Comparison of ENCODE assay signal across 8 cellular contexts in the genomic region with DNA sequence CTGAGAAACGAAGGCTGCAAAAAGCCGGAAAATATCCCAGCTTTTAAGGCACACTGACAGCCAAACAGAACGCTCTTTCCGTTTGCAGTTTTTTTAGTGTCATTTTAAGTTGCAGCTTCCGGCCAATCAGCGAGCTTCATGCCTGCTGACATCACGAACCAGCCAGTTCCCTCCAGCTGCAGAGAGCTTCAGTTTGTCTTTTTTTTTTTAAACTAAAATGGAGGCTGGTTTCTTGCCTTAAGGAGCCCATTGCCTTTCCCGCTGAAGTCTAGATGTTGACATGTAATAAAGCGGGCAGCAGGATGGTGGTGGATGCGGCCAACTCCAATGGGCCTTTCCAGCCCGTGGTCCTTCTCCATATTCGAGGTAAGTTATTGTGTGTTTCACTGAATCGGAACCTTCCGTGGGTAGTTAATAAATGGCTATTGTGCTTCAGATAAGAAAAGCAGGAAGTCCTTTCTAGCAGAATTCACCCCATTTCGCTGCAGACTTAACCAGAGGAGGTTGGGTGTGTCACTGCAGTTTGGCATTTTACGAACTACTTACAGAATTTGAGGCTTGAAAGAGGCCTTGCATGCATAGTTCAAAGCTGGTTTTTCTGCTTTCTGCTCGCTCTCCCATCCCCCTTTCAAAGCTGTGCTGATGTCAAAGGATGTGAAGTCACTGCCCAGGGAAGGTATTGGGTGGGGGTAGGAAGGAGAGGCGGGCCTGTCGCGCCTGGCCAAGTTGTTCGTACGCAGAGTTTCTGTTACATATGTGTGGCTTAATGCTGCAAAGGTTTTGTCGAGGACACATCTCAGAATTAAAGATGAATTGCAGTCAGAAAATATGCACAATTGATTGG. TPM values are rescaled to one million over a fixed set of nuclear protein-coding genes. Genes with fewer than 3 reads are reported as not detected.
DNase-seq lines count a peak whose midpoint lies in the region; ATAC-seq, FAIRE-seq and TF ChIP-seq lines count a peak whose summit lies in the region.

No MANE protein-coding gene starts in this region.

- peaks cover 4 to 9% of the 10 kb centered on the region in 2 donors for H3K4me1 ChIP-seq in small intestine (ENCODE audit: control insufficient read depth in 2 of 2, insufficient read depth in 1 of 2, low read depth in 1 of 2, low read length in 1 of 2)

- no peaks in the 10 kb centered on the region for H3K9me3 ChIP-seq in small intestine (ENCODE audit: control insufficient read depth, low read depth)

- TF ChIP-seq CTCF in AG09319 (IDR thresholded peaks at IDR 0.05; ENCODE audit: low read depth, low read length), result no peak
- TF ChIP-seq CTCF in WI38 (IDR thresholded peaks at IDR 0.05; ENCODE audit: low read depth, low read length), result no peak
- TF ChIP-seq CTCF in cardiac fibroblast (IDR thresholded peaks at IDR 0.05; ENCODE audit: low read depth, low read length), result no peak

- H3K27ac ChIP-seq in small intestine (ENCODE audit: low read depth in 1 of 2, low read length in 1 of 2), result peak overlapping the region; percentile 94 to 99

- no peak for FAIRE-seq in small intestine (lab: Jason Lieb, UNC)

- H3K36me3 ChIP-seq in small intestine (ENCODE audit: control insufficient read depth in 2 of 2, insufficient read depth in 2 of 2, low read length in 2 of 2), result no peaks in the 10 kb centered on the region

- DNase-seq in AG09319 (ENCODE audit: extremely low read depth, low read depth) (peak; percentile 86), NCI-H2227 (lab: John Stamatoyannopoulos, UW; ENCODE audit: unreplicated experiment) (peak; percentile 91), cardiac fibroblast (ENCODE audit: low read depth in 2 of 2) (peak; percentile 97), iPS-NIHi7 (ENCODE audit: extremely low spot score) (peak; percentile 87), small intestine (peak; percentile 96)

- ATAC-seq in GM19023 (IDR thresholded peaks at IDR 0.05; ENCODE audit: unreplicated experiment) (peak; percentile 90), HG03175 (IDR thresholded peaks at IDR 0.05; ENCODE audit: unreplicated experiment) (peak; percentile 90)

- H3K27me3 ChIP-seq in small intestine (ENCODE audit: control insufficient read depth in 2 of 2, insufficient read depth in 2 of 2, low read length in 2 of 2), result no peaks in the 10 kb centered on the region

- peak overlapping the region; percentile 74 for H3K4me3 ChIP-seq in WI38 (ENCODE audit: low read depth, low read length)
- peak overlapping the region; percentile 64 to 67 for H3K4me3 ChIP-seq in cardiac fibroblast (replicated peaks in 1 of 2; ENCODE audit: low read depth in 2 of 2, low read length in 2 of 2)
- H3K4me3 ChIP-seq in small intestine (ENCODE audit: low read depth in 1 of 2, low read length in 2 of 2), result peak overlapping the region; percentile 67 to 78

- 0 to 1% (median 0%) methylated on average over 23 of the region's 23 CpGs for WGBS in small intestine, 3 donors

RNA-seq across cellular contexts. Expression of gene PPP2R5C, which starts 48.4 kb away (rescaled TPM):
- polyA plus RNA-seq in small intestine, result 10 to 100 TPM; 59.6 to 77.2 (median 71.3) TPM

Comparison
In these comparisons a context has a peak if more than half of its experiments do, and no peak if none do; other contexts are left out.
1. Peak in every context shown above with its lines: DNase-seq, ATAC-seq, H3K4me3 ChIP-seq and H3K27ac ChIP-seq.